Comparison of ENCODE assay signal across 1 cellular context in the genomic region with DNA sequence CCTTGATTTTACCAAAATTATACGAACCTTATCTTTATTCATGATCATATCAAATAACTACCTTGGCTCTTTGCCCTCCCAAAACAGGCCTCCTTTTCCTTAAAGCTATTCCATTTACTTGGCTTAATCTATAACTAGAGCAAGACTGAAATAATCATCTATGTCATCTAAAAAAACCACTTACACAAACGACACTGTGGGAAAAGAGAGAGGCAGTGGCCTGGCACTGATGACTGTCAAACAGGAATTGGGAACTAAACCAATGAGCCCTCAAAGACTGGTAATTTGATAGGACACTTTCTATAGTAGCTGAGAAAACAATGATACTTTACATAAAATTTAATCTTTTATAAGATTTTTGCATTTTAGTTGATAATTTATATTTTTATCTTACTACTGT.
A peak's percentile ranks its signal among the peaks of the same experiment; 100 is the strongest.
TF ChIP-seq lines count a peak whose summit lies in the region.

No MANE protein-coding gene starts in this region.

TF ChIP-seq in SK-N-SH, 30 proteins besides CTCF, POLR2A, EP300 and RAD21 (continued from another document):
- TF ChIP-seq NRF1 (IDR thresholded peaks at IDR 0.05; ENCODE audit: low read depth, low read length) = no peak
- TF ChIP-seq FOXM1 (IDR thresholded peaks at IDR 0.05; ENCODE audit: low read depth) = no peak
- TF ChIP-seq GABPA (IDR thresholded peaks at IDR 0.05; ENCODE audit: low read depth) = no peak
- TF ChIP-seq GATA2 (CRISPR knock-in tag; IDR thresholded peaks at IDR 0.05) = peak; percentile 25; the same call in 1 of the 2 replicates
- peak; percentile 32; the same call in 1 of the 2 replicates for TF ChIP-seq NFIC (IDR thresholded peaks at IDR 0.05; ENCODE audit: borderline replicate concordance)
